8 cellular contexts compared by ENCODE assay signal in genomic region chr19:11339254-11340098, GRCh38. TPM values are rescaled to one million over a fixed set of nuclear protein-coding genes. Genes with fewer than 3 reads are reported as not detected.
DNase-seq lines count a peak whose midpoint lies in the region; ATAC-seq, FAIRE-seq and TF ChIP-seq lines count a peak whose summit lies in the region.

A gene with protein sequence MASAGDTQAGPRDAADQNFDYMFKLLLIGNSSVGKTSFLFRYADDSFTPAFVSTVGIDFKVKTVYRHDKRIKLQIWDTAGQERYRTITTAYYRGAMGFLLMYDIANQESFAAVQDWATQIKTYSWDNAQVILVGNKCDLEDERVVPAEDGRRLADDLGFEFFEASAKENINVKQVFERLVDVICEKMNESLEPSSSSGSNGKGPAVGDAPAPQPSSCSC (minus strand): TSS chr19:11339657. CDS start chr19:11337399, 2,258 bp downstream.

- TF ChIP-seq CTCF in WI38 (IDR thresholded peaks at IDR 0.05; ENCODE audit: low read depth, low read length) (no peak), bronchial epithelial cell (IDR thresholded peaks at IDR 0.05; ENCODE audit: insufficient read depth, low read length, severe bottlenecking) (no peak)

- peaks cover 23% of the 10 kb centered on the region for H3K36me3 ChIP-seq in bronchial epithelial cell (ENCODE audit: control insufficient read depth, insufficient read depth, low read length)
- H3K36me3 ChIP-seq in skeletal muscle tissue (ENCODE audit: control insufficient read depth in 3 of 3, insufficient read depth in 3 of 3, low read length in 3 of 3), result peaks cover 21 to 35% (median 24%) of the 10 kb centered on the region in 3 donors

- peak within 1 kb of the TSS; percentile 30 for H3K27ac ChIP-seq in skeletal muscle tissue (ENCODE audit: low read depth, low read length)

- no peak for FAIRE-seq in bronchial epithelial cell (lab: Jason Lieb, UNC)

- no peaks in the 10 kb centered on the region for H3K27me3 ChIP-seq in bronchial epithelial cell (ENCODE audit: control insufficient read depth, insufficient read depth, low read length)
- no peaks in the 10 kb centered on the region for H3K27me3 ChIP-seq in skeletal muscle tissue (ENCODE audit: control insufficient read depth in 3 of 3, insufficient read depth in 3 of 3, low read length in 3 of 3)

- DNase-seq in DMS79 (lab: John Stamatoyannopoulos, UW) (peak; percentile 83), NCI-H2196 (lab: John Stamatoyannopoulos, UW; ENCODE audit: unreplicated experiment) (peak; percentile 93), bronchial epithelial cell (ENCODE audit: low read depth) (peak; percentile 72), iPS-NIHi7 (ENCODE audit: extremely low spot score) (peak; percentile 100)

- peak within 1 kb of the TSS; percentile 72 for H3K4me3 ChIP-seq in WI38 (ENCODE audit: low read depth, low read length)
- H3K4me3 ChIP-seq in bronchial epithelial cell (ENCODE audit: low read depth, low read length), result peak within 1 kb of the TSS; percentile 72
- H3K4me3 ChIP-seq in skeletal muscle tissue (ENCODE audit: low read length in 3 of 3), result peak within 1 kb of the TSS; percentile 61 to 68 (median 63)

- peak within 1 kb of the TSS; percentile 59 to 69 (median 65) for H3K9ac ChIP-seq in skeletal muscle tissue (ENCODE audit: low read depth in 1 of 3, low read length in 3 of 3)

- H3K4me1 ChIP-seq in skeletal muscle tissue (ENCODE audit: control insufficient read depth in 3 of 3, insufficient read depth in 3 of 3, low read length in 3 of 3), result peaks cover 8 to 13% (median 8%) of the 10 kb centered on the region in 3 donors

- ATAC-seq in HG02759 (IDR thresholded peaks at IDR 0.05; ENCODE audit: unreplicated experiment), result peak; percentile 66
- ATAC-seq in GM18517 (IDR thresholded peaks at IDR 0.05; ENCODE audit: unreplicated experiment), result no peak

- no peaks in the 10 kb centered on the region for H3K9me3 ChIP-seq in skeletal muscle tissue (ENCODE audit: control insufficient read depth in 3 of 3, low read length in 3 of 3)

RNA-seq across cellular contexts. Expression of the gene that starts here (rescaled TPM):
- total RNA-seq in bronchial epithelial cell (37.4 and 88.3 TPM in 2 replicates), skeletal muscle tissue (9.9 TPM)
